ENCODE assay signal across 23 cellular contexts in genomic region chrX:20511792-20512191, GRCh38.
DNase-seq lines count a peak whose midpoint lies in the region; ATAC-seq, FAIRE-seq and TF ChIP-seq lines count a peak whose summit lies in the region.
"Had no signal": no experiment of that assay in that cellular context is flagged by ENCODE, and none has a peak within 500 bp of the region (broad histone marks: within the 10 kb centered on the region; RNA-seq: fewer than 3 reads in every experiment).

No MANE protein-coding gene starts in this region.

- H2BK20ac ChIP-seq in IMR-90 (ENCODE audit: low read depth, low read length) = peak overlapping the region; percentile 43; the same call in 1 of the 2 replicates

- H4K8ac ChIP-seq in IMR-90 (ENCODE audit: low read depth in 2 of 2, low read length in 2 of 2) = 0 out of 4 replicates have a peak overlapping the region, but pooled peaks of 1 of the 2 experiments have one; percentile 23

- H3K79me2 ChIP-seq in HepG2 (ENCODE audit: insufficient read depth, low read length) (no peaks in the 10 kb centered on the region), K562 (ENCODE audit: control insufficient read depth, insufficient read depth, low read length) (no peaks in the 10 kb centered on the region), osteoblast (ENCODE audit: insufficient read depth, low read length) (no peaks in the 10 kb centered on the region)

- H4K5ac ChIP-seq in IMR-90 (ENCODE audit: low read depth, low read length) = no peak overlapping the region

- H3K14ac ChIP-seq in IMR-90 (replicated peaks; ENCODE audit: low read depth, low read length) = 0 out of 2 replicates have a peak overlapping the region, but pooled peaks have one; percentile 39

- TF ChIP-seq POLR2A in HepG2 (IDR thresholded peaks at IDR 0.05; ENCODE audit: insufficient read depth in 1 of 2, low read depth in 2 of 2, low read length in 2 of 2) (no peak), right lobe of liver (IDR thresholded peaks at IDR 0.05) (no peak), IMR-90 (IDR thresholded peaks at IDR 0.05; ENCODE audit: low read depth, low read length) (no peak), K562 (conservative IDR thresholded peaks at IDR 0.05) (no peak)

- H2AK9ac ChIP-seq in IMR-90 (replicated peaks; ENCODE audit: low read depth, low read length, poor library complexity) = no peak overlapping the region

- TF ChIP-seq CTCF in HepG2 (CRISPR knock-in tag; IDR thresholded peaks at IDR 0.05) = no peak
- TF ChIP-seq CTCF in right lobe of liver (IDR thresholded peaks at IDR 0.05) = no peak
- no peak for TF ChIP-seq CTCF in IMR-90 (conservative IDR thresholded peaks at IDR 0.05; ENCODE audit: low read depth, low read length)
- no peak for TF ChIP-seq CTCF in K562 (IDR thresholded peaks at IDR 0.05 in 2 of 3, conservative IDR thresholded peaks at IDR 0.05 in 1 of 3; ENCODE audit: insufficient read depth in 2 of 3, low read depth in 1 of 3, low read length in 3 of 3)
- no peak for TF ChIP-seq CTCF in osteoblast (IDR thresholded peaks at IDR 0.05; ENCODE audit: extremely low read depth, low read depth, low read length)
- TF ChIP-seq CTCF in left lung (IDR thresholded peaks at IDR 0.05) = no peak

- H3K79me1 ChIP-seq in IMR-90 (ENCODE audit: low read depth in 1 of 2, low read length in 2 of 2) = no peaks in the 10 kb centered on the region

- H3K27ac ChIP-seq in HepG2 (ENCODE audit: extremely low read length, insufficient read depth, low read length) (no peak overlapping the region), right lobe of liver (no peak overlapping the region), IMR-90 (ENCODE audit: insufficient read depth, low read length) (no peak overlapping the region), K562 (ENCODE audit: extremely low read depth, low read depth, low read length) (no peak overlapping the region), osteoblast (ENCODE audit: low read depth, low read length) (no peak overlapping the region), left lung (no peak overlapping the region)
- H3K27ac ChIP-seq: 22Rv1 had no signal

- no peak overlapping the region for H2AK5ac ChIP-seq in IMR-90 (ENCODE audit: low read depth, low read length)

- H3K36me3 ChIP-seq in HepG2 (replicated peaks in 1 of 2; ENCODE audit: control insufficient read depth in 1 of 2, insufficient read depth in 2 of 2, low read length in 2 of 2) (no peaks in the 10 kb centered on the region), right lobe of liver (no peaks in the 10 kb centered on the region), IMR-90 (ENCODE audit: control insufficient read depth, insufficient read depth, low read length) (no peaks in the 10 kb centered on the region), K562 (ENCODE audit: control insufficient read depth, insufficient read depth, low read length) (no peaks in the 10 kb centered on the region), osteoblast (ENCODE audit: insufficient read depth, low read length) (no peaks in the 10 kb centered on the region), left lung (no peaks in the 10 kb centered on the region)
- H3K36me3 ChIP-seq: BE2C had no signal

- dilution Hi-C loops in IMR-90 (cut with HindIII; ENCODE audit: low sequenced_read_pairs, unreplicated experiment) = no loop called here

- H3K4ac ChIP-seq in IMR-90 (ENCODE audit: low read depth, low read length) = peak overlapping the region; percentile 24; the same call in 1 of the 2 replicates

- in situ Hi-C loops in HepG2 (cut with HindIII; ENCODE audit: extremely low pct_ligation_motif_present, low pct_unique_long_range_greater_than_20kb) = no loop called here
- in situ Hi-C loops in IMR-90 (cut with MboI; ENCODE audit: low sequenced_read_pairs) = no loop called here
- in situ Hi-C loops in K562 (cut with MboI) = no loop called here

- H3K4me2 ChIP-seq in HepG2 (ENCODE audit: low read depth, low read length) (no peak overlapping the region), IMR-90 (ENCODE audit: low read depth, low read length) (no peak overlapping the region), K562 (ENCODE audit: insufficient read depth, low read length) (no peak overlapping the region), osteoblast (ENCODE audit: insufficient read depth, low read length) (no peak overlapping the region)

- POLR2A ChIA-PET in HepG2 (lab: Yijun Ruan, JAX) (no interaction called here), IMR-90 (lab: Charles Lee; ENCODE audit: unreplicated experiment) (no interaction called here), K562 (lab: Yijun Ruan, JAX) (no interaction called here)

- TF ChIP-seq RAD21 in HepG2 (CRISPR knock-in tag; IDR thresholded peaks at IDR 0.05) = no peak
- TF ChIP-seq RAD21 in IMR-90 (IDR thresholded peaks at IDR 0.05; ENCODE audit: low read length) = no peak
- no peak for TF ChIP-seq RAD21 in K562 (CRISPR knock-in tag; conservative IDR thresholded peaks at IDR 0.05 in 1 of 2, IDR thresholded peaks at IDR 0.05 in 1 of 2)

- H2BK120ac ChIP-seq in IMR-90 (ENCODE audit: low read depth, low read length) = peak overlapping the region; percentile 13

- DNase-seq in HepG2 (ENCODE audit: low spot score) = no peak
- DNase-seq in right lobe of liver = no peak
- no peak for DNase-seq in IMR-90
- DNase-seq in K562 (ENCODE audit: extremely low read depth in 1 of 4, low spot score in 3 of 4) = no peak
- DNase-seq in osteoblast (ENCODE audit: insufficient read length, low spot score, missing footprints) = no peak
- DNase-seq in left lung = no peak
- DNase-seq in UCSD-AML1 (lab: John Stamatoyannopoulos, UW; ENCODE audit: unreplicated experiment) = no peak
- no peak for DNase-seq in NCI-H2081 treated with DMSO at 0.1 percent for 48 hours (lab: John Stamatoyannopoulos, UW)
- DNase-seq: ACHN; BE2C; C1 segment of cervical spinal cord; CD4-positive, CD25-positive, alpha-beta regulatory T cell; CD8-positive, alpha-beta memory T cell; COR-L47; DMS 273 treated with DMSO at 0.1 percent for 48 hours; DMS53; DND-41; EL; H9 had no signal

- TF ChIP-seq EP300 in HepG2 (IDR thresholded peaks at IDR 0.05; ENCODE audit: low read depth in 2 of 2, low read length in 2 of 2) (no peak), HepG2 (CRISPR knock-in tag; IDR thresholded peaks at IDR 0.05; ENCODE audit: borderline replicate concordance) (no peak), K562 (IDR thresholded peaks at IDR 0.05; ENCODE audit: low read length) (no peak)

- intact Hi-C loops in HepG2 (cut with micrococcal nuclease; ENCODE audit: unreplicated experiment) = no loop called here
- intact Hi-C loops in right lobe of liver (cut with DNase I) = no loop called here
- intact Hi-C loops in IMR-90 (cut with micrococcal nuclease) = no loop called here
- intact Hi-C loops in K562 (cut with micrococcal nuclease) = no loop called here
- intact Hi-C loops in left lung (cut with DNase I) = no loop called here

- BruUV-seq in HepG2 (replicated peaks; lab: Mats Ljungman, UMichigan) (no TSS peak), IMR-90 (replicated peaks; lab: Mats Ljungman, UMichigan) (no TSS peak), K562 (replicated peaks; lab: Mats Ljungman, UMichigan) (no TSS peak)

- H4K91ac ChIP-seq in IMR-90 (ENCODE audit: insufficient read depth, low read depth, low read length) = no peak overlapping the region

- H3K9me1 ChIP-seq in IMR-90 (ENCODE audit: insufficient read depth, low read length) (no peaks in the 10 kb centered on the region), K562 (ENCODE audit: control insufficient read depth, insufficient read depth, low read length) (no peaks in the 10 kb centered on the region)

- peak overlapping the region; percentile 69; the same call in 1 of the 2 replicates for H3K18ac ChIP-seq in IMR-90 (ENCODE audit: low read depth, low read length)

- no peak overlapping the region for H2BK15ac ChIP-seq in IMR-90 (ENCODE audit: low read depth, low read length)

- H3K9me3 ChIP-seq in HepG2 (ENCODE audit: low read length) = no peaks in the 10 kb centered on the region
- H3K9me3 ChIP-seq in right lobe of liver = no peaks in the 10 kb centered on the region
- no peaks in the 10 kb centered on the region for H3K9me3 ChIP-seq in IMR-90 (ENCODE audit: control insufficient read depth, insufficient read depth, low read length)
- H3K9me3 ChIP-seq in K562 (replicated peaks; ENCODE audit: control insufficient read depth, insufficient read depth, low read depth, low read length) = no peaks in the 10 kb centered on the region
- no peaks in the 10 kb centered on the region for H3K9me3 ChIP-seq in osteoblast (ENCODE audit: low read depth, low read length)
- no peaks in the 10 kb centered on the region for H3K9me3 ChIP-seq in left lung
- H3K9me3 ChIP-seq: BE2C had no signal

- H2AFZ ChIP-seq in HepG2 (ENCODE audit: low read length) (no peak overlapping the region), IMR-90 (replicated peaks; ENCODE audit: low read length, poor library complexity) (peak overlapping the region; percentile 58), K562 (ENCODE audit: low read depth, low read length) (no peak overlapping the region), osteoblast (ENCODE audit: low read length) (peak overlapping the region; percentile 3)

- no peak overlapping the region for H3K23ac ChIP-seq in IMR-90 (ENCODE audit: low read depth, low read length)

- FAIRE-seq in HepG2 (lab: Jason Lieb, UNC) (no peak), K562 (lab: Jason Lieb, UNC) (no peak)
- FAIRE-seq: GM12878, GM19239, H1 had no signal

- ATAC-seq in HepG2 (no peak), right lobe of liver (no peak), IMR-90 (ENCODE audit: low read depth) (no peak), K562 (no peak), left lung (no peak)
- ATAC-seq: GM12878 had no signal

- H4K20me1 ChIP-seq in HepG2 (ENCODE audit: insufficient read depth, low read length) = no peaks in the 10 kb centered on the region
- no peaks in the 10 kb centered on the region for H4K20me1 ChIP-seq in IMR-90 (ENCODE audit: insufficient read depth, low read length)
- no peaks in the 10 kb centered on the region for H4K20me1 ChIP-seq in K562 (replicated peaks; ENCODE audit: control insufficient read depth, insufficient read depth, low read length)
- no peaks in the 10 kb centered on the region for H4K20me1 ChIP-seq in osteoblast (ENCODE audit: insufficient read depth, low read length)

- H3K27me3 ChIP-seq in HepG2 (ENCODE audit: control insufficient read depth in 1 of 2, insufficient read depth in 2 of 2, low read length in 2 of 2) (no peaks in the 10 kb centered on the region), right lobe of liver (peaks cover 0 to 3% of the 10 kb centered on the region in 2 donors), IMR-90 (ENCODE audit: control insufficient read depth, insufficient read depth, low read length) (no peaks in the 10 kb centered on the region), K562 (ENCODE audit: control insufficient read depth in 2 of 2, insufficient read depth in 2 of 2, low read length in 2 of 2) (no peaks in the 10 kb centered on the region), osteoblast (ENCODE audit: insufficient read depth, low read length) (no peaks in the 10 kb centered on the region), left lung (no peaks in the 10 kb centered on the region)
- H3K27me3 ChIP-seq: BE2C had no signal

- whole genome bisulfite sequencing in HepG2 (ENCODE audit: low lambda C conversion rate) = 99% methylated on average over 5 of the region's 5 CpGs
- WGBS in right lobe of liver (ENCODE audit: insufficient coverage, low coverage, low lambda C conversion rate, missing lambda C conversion rate) = 59% methylated on average over 5 of the region's 5 CpGs
- WGBS in IMR-90 (ENCODE audit: extremely low coverage in 2 of 2, insufficient read length in 1 of 2), 2 experiments = 100% methylated on average over 2 of the region's 5 CpGs; no CpG with 5 or more reads in 1 of the 2 experiments
- 0% methylated on average over 5 of the region's 5 CpGs for WGBS in K562 (ENCODE audit: insufficient coverage, low coverage, missing lambda C conversion rate)

- no peak overlapping the region for H3K4me3 ChIP-seq in HepG2 (replicated peaks in 1 of 3; ENCODE audit: insufficient read depth in 1 of 3, low read depth in 2 of 3, low read length in 3 of 3)
- no peak overlapping the region for H3K4me3 ChIP-seq in right lobe of liver
- H3K4me3 ChIP-seq in IMR-90 (ENCODE audit: insufficient read depth, low read depth, low read length) = no peak overlapping the region
- no peak overlapping the region for H3K4me3 ChIP-seq in K562
- H3K4me3 ChIP-seq in osteoblast (ENCODE audit: insufficient read depth, low read length) = no peak overlapping the region
- H3K4me3 ChIP-seq in left lung = no peak overlapping the region
- H3K4me3 ChIP-seq: GM12878 had no signal

- H3K56ac ChIP-seq in IMR-90 (ENCODE audit: extremely low read depth, insufficient read depth, low read length) = no peak overlapping the region

- H2BK5ac ChIP-seq in IMR-90 (ENCODE audit: low read depth, low read length, poor library complexity, severe bottlenecking) = no peak overlapping the region

- H3K4me1 ChIP-seq in HepG2 (ENCODE audit: insufficient read depth, low read length) (peaks cover 10% of the 10 kb centered on the region; the same call in 1 of the 2 replicates), right lobe of liver (no peaks in the 10 kb centered on the region), IMR-90 (ENCODE audit: control insufficient read depth, insufficient read depth, low read length) (peaks cover 5% of the 10 kb centered on the region), K562 (replicated peaks in 1 of 2; ENCODE audit: control insufficient read depth in 2 of 2, insufficient read depth in 2 of 2, low read length in 2 of 2) (no peaks in the 10 kb centered on the region), osteoblast (ENCODE audit: insufficient read depth, low read length) (peaks cover 27% of the 10 kb centered on the region), left lung (peaks cover 4 to 5% of the 10 kb centered on the region in 2 donors)
- H3K4me1 ChIP-seq: BE2C had no signal

- H3K9ac ChIP-seq in HepG2 (ENCODE audit: insufficient read depth, low read depth, low read length) (no peak overlapping the region), IMR-90 (ENCODE audit: low read depth, low read length) (no peak overlapping the region), K562 (ENCODE audit: insufficient read depth in 1 of 2, low read depth in 2 of 2, low read length in 2 of 2) (no peak overlapping the region)

- CTCF ChIA-PET in HepG2 (lab: Yijun Ruan, JAX; ENCODE audit: low intra/inter-chr PET ratio, low total read pairs) = no interaction called here
- CTCF ChIA-PET in IMR-90 (lab: Yijun Ruan, JAX) = no interaction called here
- CTCF ChIA-PET in K562 (lab: Yijun Ruan, JAX; ENCODE audit: low intra/inter-chr PET ratio) = no interaction called here

Comparison
In these comparisons a context has a peak if more than half of its experiments do, and no peak if none do; other contexts are left out.
1. H2AFZ ChIP-seq: peak in IMR-90 (single experiment) and osteoblast (single experiment); none in HepG2 (single experiment) and K562 (single experiment).
2. Of the 241 proteins assayed by ChIP-seq in both HepG2 and K562: peak only in HepG2: none; only in K562: MAFG; in both: none; in neither: 240.